Comparison of ENCODE assay signal across 17 cellular contexts in the genomic region with DNA sequence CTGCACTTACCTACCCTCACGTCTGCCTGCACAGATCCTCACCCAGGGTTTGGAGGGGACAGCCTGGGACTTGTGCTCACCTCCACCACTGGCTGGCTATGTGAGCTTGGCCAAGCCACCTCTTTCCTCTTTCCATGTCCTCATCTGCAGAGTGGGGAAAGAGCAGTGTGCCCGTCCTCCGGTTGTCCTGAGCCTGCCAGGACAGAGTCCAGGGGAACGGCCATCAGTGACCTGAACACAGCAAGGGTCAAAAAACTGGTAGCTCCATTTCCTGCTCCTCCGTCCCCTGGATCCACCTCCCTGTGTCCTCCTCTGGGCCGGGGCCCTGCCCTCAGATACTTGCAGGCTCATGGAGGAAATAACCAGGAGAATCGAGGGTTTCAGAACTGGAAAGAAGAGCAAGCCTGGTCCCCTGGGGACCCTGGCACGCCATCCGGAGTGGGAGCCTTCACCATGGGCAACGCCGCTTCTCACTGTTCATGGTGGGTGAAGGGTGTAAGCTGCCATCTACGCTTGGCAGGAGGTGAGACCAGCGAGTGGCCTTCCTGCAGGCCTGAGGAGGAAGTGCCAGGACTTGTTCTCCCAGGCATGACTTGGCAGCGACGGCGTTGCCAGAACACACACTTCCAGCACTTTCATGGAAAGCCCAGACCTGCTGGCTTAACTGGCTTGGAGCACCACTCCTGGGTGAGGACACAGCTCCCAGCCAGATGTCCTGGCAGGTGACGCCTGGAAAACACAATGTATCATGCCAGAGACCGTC.
A peak's percentile ranks its signal among the peaks of the same experiment; 100 is the strongest.
DNase-seq lines count a peak whose midpoint lies in the region; ATAC-seq, FAIRE-seq and TF ChIP-seq lines count a peak whose summit lies in the region.
"Had no signal": no experiment of that assay in that cellular context is flagged by ENCODE, and none has a peak within 500 bp of the region (broad histone marks: within the 10 kb centered on the region; RNA-seq: fewer than 3 reads in every experiment).

No MANE protein-coding gene starts in this region.

- H3K9me3 ChIP-seq in heart left ventricle (no peaks in the 10 kb centered on the region), right atrium auricular region (no peaks in the 10 kb centered on the region), mesenchymal stem cell (ENCODE audit: control insufficient read depth, low read length) (no peaks in the 10 kb centered on the region)
- H3K9me3 ChIP-seq: gastrocnemius medialis, mucosa of descending colon, ovary, SK-N-SH had no signal

- intact Hi-C loops in heart left ventricle (cut with DNase I) = loop anchor here in 1 of 10 donors (5.0 kb wide), 1 partner anchor 132 kb away; no protein-coding TSS in a partner anchor

- no peak overlapping the region for H3K14ac ChIP-seq in mesenchymal stem cell (ENCODE audit: low read length in 2 of 2)

- peak in 2 of 5 donors; percentile 44 to 48 for DNase-seq in heart left ventricle
- DNase-seq in right atrium auricular region (ENCODE audit: low spot score) = no peak
- peak; percentile 6 for DNase-seq in bronchial epithelial cell (ENCODE audit: low read depth)
- DNase-seq in medulla oblongata (ENCODE audit: extremely low spot score) = peak; percentile 63
- DNase-seq in kidney tubule cell (ENCODE audit: low spot score) = no peak
- DNase-seq in mesenchymal stem cell = no peak
- DNase-seq: activated T-cell treated with anti-CD3 and anti-CD28 coated beads, Interleukin-2, amount 50 U/mL, for 72 hours; COR-L47; gastrocnemius medialis; mucosa of descending colon; NCI-H524 treated with DMSO at 0.1 percent for 48 hours; ovary; SK-N-SH had no signal

- no peak overlapping the region for H2AFZ ChIP-seq in mesenchymal stem cell (ENCODE audit: low read depth, low read length)

- H3K4ac ChIP-seq in mesenchymal stem cell (ENCODE audit: low read depth in 1 of 2, low read length in 2 of 2) = no peak overlapping the region

- FAIRE-seq in bronchial epithelial cell (lab: Jason Lieb, UNC) = no peak
- FAIRE-seq: endometrium had no signal

- H2AK5ac ChIP-seq in mesenchymal stem cell (ENCODE audit: low read length, severe bottlenecking) = no peak overlapping the region

- no peak overlapping the region for H3K23ac ChIP-seq in mesenchymal stem cell (ENCODE audit: low read length in 2 of 2)

- no peak overlapping the region for H3K18ac ChIP-seq in mesenchymal stem cell (ENCODE audit: low read depth in 1 of 2, low read length in 2 of 2)

- TF ChIP-seq CTCF in heart left ventricle (IDR thresholded peaks at IDR 0.05) (no peak), right atrium auricular region (IDR thresholded peaks at IDR 0.05) (no peak), bronchial epithelial cell (IDR thresholded peaks at IDR 0.05; ENCODE audit: insufficient read depth, low read length, severe bottlenecking) (no peak)

- H4K91ac ChIP-seq in mesenchymal stem cell (ENCODE audit: low read length) = no peak overlapping the region

- no peak overlapping the region for H2BK12ac ChIP-seq in mesenchymal stem cell (ENCODE audit: low read length in 2 of 2)

- no peak for TF ChIP-seq POLR2A in heart left ventricle (IDR thresholded peaks at IDR 0.05)

- no peak overlapping the region for H3K4me3 ChIP-seq in heart left ventricle
- H3K4me3 ChIP-seq in right atrium auricular region = no peak overlapping the region
- no peak overlapping the region for H3K4me3 ChIP-seq in bronchial epithelial cell (ENCODE audit: low read depth, low read length)
- no peak overlapping the region for H3K4me3 ChIP-seq in mesenchymal stem cell (ENCODE audit: insufficient read depth in 1 of 2, low read depth in 1 of 2, low read length in 2 of 2)
- H3K4me3 ChIP-seq: gastrocnemius medialis, mucosa of descending colon, ovary had no signal

- no peak overlapping the region for H2BK15ac ChIP-seq in mesenchymal stem cell (ENCODE audit: low read depth, poor library complexity, severe bottlenecking)

- no peak overlapping the region for H3K4me2 ChIP-seq in mesenchymal stem cell (ENCODE audit: low read length, poor library complexity, severe bottlenecking)
- H3K4me2 ChIP-seq: SK-N-SH had no signal

- no peak overlapping the region for H3K9ac ChIP-seq in mesenchymal stem cell (ENCODE audit: low read length)
- H3K9ac ChIP-seq: SK-N-SH had no signal

- H4K8ac ChIP-seq in mesenchymal stem cell (ENCODE audit: low read length) = no peak overlapping the region

- H3K27ac ChIP-seq in heart left ventricle (no peak overlapping the region), right atrium auricular region (no peak overlapping the region), mesenchymal stem cell (ENCODE audit: low read length, poor library complexity, severe bottlenecking) (no peak overlapping the region)
- H3K27ac ChIP-seq: gastrocnemius medialis, ovary had no signal

- H3K27me3 ChIP-seq in heart left ventricle = peaks cover 0 to 50% (median 4%) of the 10 kb centered on the region in 9 donors
- no peaks in the 10 kb centered on the region for H3K27me3 ChIP-seq in right atrium auricular region
- H3K27me3 ChIP-seq in bronchial epithelial cell (ENCODE audit: control insufficient read depth, insufficient read depth, low read length) = no peaks in the 10 kb centered on the region
- peaks cover 0 to 48% of the 10 kb centered on the region in 2 experiments for H3K27me3 ChIP-seq in mesenchymal stem cell (ENCODE audit: control insufficient read depth in 1 of 2, insufficient read depth in 1 of 2, low read length in 2 of 2)
- H3K27me3 ChIP-seq: ovary had no signal

- no peaks in the 10 kb centered on the region for H3K79me1 ChIP-seq in mesenchymal stem cell (replicated peaks; ENCODE audit: low read length, poor library complexity, severe bottlenecking)

- WGBS in heart left ventricle, 4 donors = 61 to 78% (median 68%) methylated on average over 15 to 18 of the region's 18 CpGs
- WGBS in mesenchymal stem cell = 85% methylated on average over 18 of the region's 18 CpGs

- H3K36me3 ChIP-seq in heart left ventricle (no peaks in the 10 kb centered on the region), right atrium auricular region (no peaks in the 10 kb centered on the region), bronchial epithelial cell (ENCODE audit: control insufficient read depth, insufficient read depth, low read length) (no peaks in the 10 kb centered on the region), mesenchymal stem cell (ENCODE audit: control insufficient read depth in 1 of 2, insufficient read depth in 2 of 2, low read depth in 1 of 2, low read length in 2 of 2) (no peaks in the 10 kb centered on the region)
- H3K36me3 ChIP-seq: gastrocnemius medialis, ovary had no signal

- H2BK120ac ChIP-seq in mesenchymal stem cell (ENCODE audit: low read depth, low read length) = no peak overlapping the region

- peak in 3 of 4 donors; percentile 23 to 70 (median 42) for ATAC-seq in heart left ventricle
- ATAC-seq in activated CD4-positive, CD25-positive, alpha-beta regulatory T cell treated with anti-CD3 and anti-CD28 coated beads, Interleukin-2, amount 50 U/mL, for 24 hours = no peak
- no peak for ATAC-seq in HG02798 (IDR thresholded peaks at IDR 0.05; ENCODE audit: poor library complexity, unreplicated experiment)
- ATAC-seq: activated T-cell treated with anti-CD3 and anti-CD28 coated beads, Interleukin-2, amount 50 U/mL, for 72 hours; gastrocnemius medialis; mucosa of descending colon; stimulated activated memory B cell treated with anti-CD40 and anti-IgM and Interleukin-4, amounts not matched to agents 10 μg/mL and 1 μg/mL and 100 μg/mL, for 72 hours had no signal

- H2BK5ac ChIP-seq in mesenchymal stem cell (ENCODE audit: low read depth, low read length, poor library complexity, severe bottlenecking) = no peak overlapping the region

- H3K4me1 ChIP-seq in heart left ventricle (peaks cover 0 to 3% (median 0%) of the 10 kb centered on the region in 12 donors), right atrium auricular region (no peaks in the 10 kb centered on the region), mesenchymal stem cell (ENCODE audit: control insufficient read depth, insufficient read depth, low read depth, low read length) (no peaks in the 10 kb centered on the region)
- H3K4me1 ChIP-seq: gastrocnemius medialis had no signal

Comparison
In these comparisons a context has a peak if more than half of its experiments do, and no peak if none do; other contexts are left out.
1. ATAC-seq: peak in heart left ventricle (3 of 4); none in activated CD4-positive, CD25-positive, alpha-beta regulatory T cell treated with anti-CD3 and anti-CD28 coated beads, Interleukin-2, amount 50 U/mL, for 24 hours (0 of 2) and HG02798 (single experiment).
2. DNase-seq: peak in bronchial epithelial cell (single experiment) and medulla oblongata (single experiment); none in right atrium auricular region (single experiment), kidney tubule cell (single experiment) and mesenchymal stem cell (single experiment).